In genomic region chr14:78232666-78233065, GRCh38 we compare ENCODE assay signal across 18 cellular contexts.
DNase-seq lines count a peak whose midpoint lies in the region; ATAC-seq, FAIRE-seq and TF ChIP-seq lines count a peak whose summit lies in the region.
"Had no signal": no experiment of that assay in that cellular context is flagged by ENCODE, and none has a peak within 500 bp of the region (broad histone marks: within the 10 kb centered on the region; RNA-seq: fewer than 3 reads in every experiment).

No MANE protein-coding gene starts in this region.

- H3K27ac ChIP-seq in H1 (ENCODE audit: low read depth, low read length): no peak overlapping the region
- H3K27ac ChIP-seq in SK-N-SH (ENCODE audit: low read depth in 2 of 2, low read length in 1 of 2): no peak overlapping the region
- H3K27ac ChIP-seq: BLaER1 treated with 17β-estradiol and CSF1 and Interleukin-3, amounts not matched to agents 10 nM and 100 nM had no signal

- H3K56ac ChIP-seq in H1 (replicated peaks; ENCODE audit: insufficient read length, low read depth, low read length): no peak overlapping the region

- H2BK5ac ChIP-seq in H1 (ENCODE audit: low read depth, low read length): no peak overlapping the region

- no peak for ATAC-seq in naive thymus-derived CD8-positive, alpha-beta T cell
- ATAC-seq: K562, T-helper 17 cell had no signal

- 0 out of 2 replicates have a peak overlapping the region, but pooled peaks have one; percentile 33 for H2BK15ac ChIP-seq in H1 (ENCODE audit: low read length)

- H2BK120ac ChIP-seq in H1 (replicated peaks; ENCODE audit: low read depth, low read length): no peak overlapping the region

- peaks cover 4 to 57% (median 13%) of the 10 kb centered on the region in 5 donors for H3K27me3 Mint-ChIP-seq in naive thymus-derived CD8-positive, alpha-beta T cell
- H3K27me3 Mint-ChIP-seq: T-helper 17 cell had no signal

- no peaks in the 10 kb centered on the region for H3K9me2 ChIP-seq in SK-N-SH

- H3K36me3 Mint-ChIP-seq in naive thymus-derived CD8-positive, alpha-beta T cell: no peaks in the 10 kb centered on the region
- H3K36me3 Mint-ChIP-seq: CD8-positive, alpha-beta memory T cell had no signal

- H3K23ac ChIP-seq in H1 (ENCODE audit: insufficient read length): no peak overlapping the region

- H3K27me3 ChIP-seq in H1 (replicated peaks in 1 of 4; ENCODE audit: control insufficient read depth in 3 of 4, extremely low read depth in 1 of 4, insufficient read depth in 3 of 4, low read length in 3 of 4): no peaks in the 10 kb centered on the region
- no peaks in the 10 kb centered on the region for H3K27me3 ChIP-seq in SK-N-SH (ENCODE audit: insufficient read depth)
- H3K27me3 ChIP-seq: BLaER1 treated with 17β-estradiol and CSF1 and Interleukin-3, amounts not matched to agents 10 nM and 100 nM had no signal

- H3K79me2 ChIP-seq in H1 (ENCODE audit: control insufficient read depth in 1 of 2, insufficient read depth in 2 of 2, low read length in 2 of 2) (no peaks in the 10 kb centered on the region), SK-N-SH (ENCODE audit: insufficient read depth) (no peaks in the 10 kb centered on the region)

- H4K91ac ChIP-seq in H1 (replicated peaks; ENCODE audit: insufficient read length, low read length): no peak overlapping the region

- H2AK5ac ChIP-seq in H1 (ENCODE audit: low read depth, low read length): no peak overlapping the region

- no peak for TF ChIP-seq CTCF in H1 (IDR thresholded peaks at IDR 0.05; ENCODE audit: control extremely low read depth in 1 of 3, insufficient read depth in 1 of 3, low read depth in 1 of 3, low read length in 3 of 3)
- TF ChIP-seq CTCF in SK-N-SH (IDR thresholded peaks at IDR 0.05): no peak

- no peak for FAIRE-seq in H1 (lab: Jason Lieb, UNC)
- FAIRE-seq: A204.1, GM12892, K562 had no signal

- H2AFZ ChIP-seq in H1 (ENCODE audit: low read length): no peak overlapping the region
- H2AFZ ChIP-seq in SK-N-SH (ENCODE audit: low read depth): no peak overlapping the region

- TF ChIP-seq EP300 in H1 (IDR thresholded peaks at IDR 0.05; ENCODE audit: borderline replicate concordance in 1 of 2, low read depth in 2 of 2, low read length in 2 of 2): no peak
- no peak for TF ChIP-seq EP300 in SK-N-SH (IDR thresholded peaks at IDR 0.05; ENCODE audit: borderline replicate concordance in 1 of 2, low read depth in 1 of 2, low read length in 1 of 2)

- H3K9me3 Mint-ChIP-seq in naive thymus-derived CD8-positive, alpha-beta T cell: peaks cover 0 to 1% (median 0%) of the 10 kb centered on the region in 9 donors

- H3K27ac Mint-ChIP-seq in naive thymus-derived CD8-positive, alpha-beta T cell: no peak overlapping the region
- H3K27ac Mint-ChIP-seq: T-helper 17 cell had no signal

- H3K4me1 Mint-ChIP-seq in naive thymus-derived CD8-positive, alpha-beta T cell: no peaks in the 10 kb centered on the region
- H3K4me1 Mint-ChIP-seq: CD8-positive, alpha-beta memory T cell; T-helper 17 cell had no signal

- H3K4me3 ChIP-seq in H1 (ENCODE audit: extremely low read depth in 1 of 4, insufficient read depth in 2 of 4, low read depth in 3 of 4, low read length in 4 of 4): no peak overlapping the region
- no peak overlapping the region for H3K4me3 ChIP-seq in SK-N-SH (ENCODE audit: low read depth in 2 of 2, low read length in 1 of 2)
- H3K4me3 ChIP-seq: BLaER1 treated with 17β-estradiol and CSF1 and Interleukin-3, amounts not matched to agents 10 nM and 100 nM; K562 had no signal

- H3K9ac ChIP-seq in H1 (replicated peaks in 1 of 4; ENCODE audit: extremely low read depth in 1 of 4, low read depth in 3 of 4, low read length in 3 of 4) (no peak overlapping the region), SK-N-SH (no peak overlapping the region)
- H3K9ac ChIP-seq: BLaER1 treated with 17β-estradiol and CSF1 and Interleukin-3, amounts not matched to agents 10 nM and 100 nM had no signal

- no peaks in the 10 kb centered on the region for H3K79me1 ChIP-seq in H1 (ENCODE audit: low read depth, low read length)

- H4K8ac ChIP-seq in H1 (ENCODE audit: extremely low read depth, insufficient read depth, low read length): no peak overlapping the region

- no peak for TF ChIP-seq POLR2A in H1 (IDR thresholded peaks at IDR 0.05; ENCODE audit: control extremely low read depth in 1 of 2, low read depth in 2 of 2, low read length in 2 of 2)

- no peaks in the 10 kb centered on the region for H4K20me1 ChIP-seq in H1 (replicated peaks in 1 of 2; ENCODE audit: control insufficient read depth in 1 of 2, insufficient read depth in 2 of 2, low read length in 2 of 2)
- no peaks in the 10 kb centered on the region for H4K20me1 ChIP-seq in SK-N-SH (ENCODE audit: insufficient read depth)

- H3K4me2 ChIP-seq in H1 (ENCODE audit: insufficient read depth in 1 of 2, low read depth in 2 of 2, low read length in 2 of 2) (no peak overlapping the region), SK-N-SH (no peak overlapping the region)
- H3K4me2 ChIP-seq: BLaER1 treated with 17β-estradiol and CSF1 and Interleukin-3, amounts not matched to agents 10 nM and 100 nM had no signal

- no peaks in the 10 kb centered on the region for H3F3A ChIP-seq in SK-N-SH (replicated peaks; ENCODE audit: insufficient read depth)

- POLR2A ChIA-PET in H1 (lab: Charles Lee; ENCODE audit: partially characterized antibody): no interaction called here
- POLR2A ChIA-PET in naive thymus-derived CD8-positive, alpha-beta T cell (lab: Charles Lee): no interaction called here
- POLR2A ChIA-PET in SK-N-SH (lab: Yijun Ruan, JAX): no interaction called here

- H3K14ac ChIP-seq in H1 (ENCODE audit: insufficient read length): no peak overlapping the region

- H4K5ac ChIP-seq in H1 (ENCODE audit: insufficient read length, low read depth, low read length): no peak overlapping the region

- H3K23me2 ChIP-seq in H1 (ENCODE audit: low read depth, low read length): no peaks in the 10 kb centered on the region

- CTCF ChIA-PET in H1 (lab: Charles Lee; ENCODE audit: partially characterized antibody): interaction anchor here (0.6 to 1.3 kb wide), 3 partner anchors 11 to 584 kb away, joined by 3 to 4 read pairs (median 3); no protein-coding TSS in a partner anchor
- CTCF ChIA-PET in SK-N-SH (lab: Yijun Ruan, JAX): no interaction called here

- 92% methylated on average over 1 of the region's 1 CpG; no CpG with 5 or more reads in 1 of the 2 experiments for WGBS in H1 (ENCODE audit: extremely low coverage in 1 of 2, insufficient coverage in 1 of 2, insufficient read length in 1 of 2, insufficient replicate concordance in 2 of 2, low coverage in 1 of 2, low lambda C conversion rate in 2 of 2, missing lambda C conversion rate in 1 of 2), 2 experiments
- WGBS in SK-N-SH (ENCODE audit: low lambda C conversion rate): 9% methylated on average over 1 of the region's 1 CpG

- no peak overlapping the region for H2BK20ac ChIP-seq in H1 (ENCODE audit: low read length)

- no peak overlapping the region for H3K4me3 Mint-ChIP-seq in naive thymus-derived CD8-positive, alpha-beta T cell
- H3K4me3 Mint-ChIP-seq: CD8-positive, alpha-beta memory T cell; T-helper 17 cell had no signal

- H3K4me1 ChIP-seq in H1 (replicated peaks in 1 of 4; ENCODE audit: control insufficient read depth in 3 of 4, insufficient read depth in 4 of 4, low read length in 3 of 4): no peaks in the 10 kb centered on the region; a peak in 2 of 7 replicates
- H3K4me1 ChIP-seq in SK-N-SH (ENCODE audit: control insufficient read depth in 1 of 2, insufficient read depth in 2 of 2, low read depth in 1 of 2, low read length in 1 of 2): no peaks in the 10 kb centered on the region

- H3K18ac ChIP-seq in H1 (ENCODE audit: extremely low read depth, low read length): no peak overlapping the region

- TF ChIP-seq RAD21 in H1 (IDR thresholded peaks at IDR 0.05 in 1 of 2, conservative IDR thresholded peaks at IDR 0.05 in 1 of 2; ENCODE audit: low read depth in 2 of 2, low read length in 2 of 2) (no peak), SK-N-SH (IDR thresholded peaks at IDR 0.05; ENCODE audit: low read length) (no peak)

- no peak overlapping the region for H2BK12ac ChIP-seq in H1 (ENCODE audit: low read depth, low read length)

- H3K36me3 ChIP-seq in H1 (ENCODE audit: control insufficient read depth in 2 of 4, insufficient read depth in 4 of 4, low read length in 3 of 4) (no peaks in the 10 kb centered on the region), SK-N-SH (replicated peaks in 1 of 2; ENCODE audit: control insufficient read depth in 1 of 2, insufficient read depth in 2 of 2, low read length in 1 of 2) (no peaks in the 10 kb centered on the region)
- H3K36me3 ChIP-seq: BLaER1 treated with 17β-estradiol and CSF1 and Interleukin-3, amounts not matched to agents 10 nM and 100 nM had no signal

- DNase-seq in NCI-H1436 (lab: John Stamatoyannopoulos, UW) (peak; percentile 53), NCI-H1436 treated with DMSO at 0.1 percent for 48 hours (lab: John Stamatoyannopoulos, UW) (no peak), COR-L47 (lab: John Stamatoyannopoulos, UW) (peak; percentile 53), NCI-H2227 treated with DMSO at 0.1 percent for 48 hours (lab: John Stamatoyannopoulos, UW) (peak; percentile 96), H1 (ENCODE audit: low read depth in 1 of 2, low spot score in 2 of 2) (no peak), SHP77 (lab: John Stamatoyannopoulos, UW) (no peak), SK-N-SH (no peak)
- no peak for DNase-seq in naive thymus-derived CD8-positive, alpha-beta T cell
- DNase-seq: CD8-positive, alpha-beta memory T cell; GOT3; MV-4-11; NCI-H2107; RPMI8226; T-helper 17 cell had no signal

- H3K4ac ChIP-seq in H1 (replicated peaks; ENCODE audit: insufficient read length, low read depth, low read length): no peak overlapping the region

- no peaks in the 10 kb centered on the region for H3K9me3 ChIP-seq in H1 (ENCODE audit: insufficient read depth in 2 of 2, low read depth in 1 of 2, low read length in 1 of 2)
- no peaks in the 10 kb centered on the region for H3K9me3 ChIP-seq in SK-N-SH
- H3K9me3 ChIP-seq: BLaER1 treated with 17β-estradiol and CSF1 and Interleukin-3, amounts not matched to agents 10 nM and 100 nM had no signal

TF ChIP-seq in H1, 55 proteins besides CTCF, POLR2A, EP300 and RAD21 (continues in another document):
- TF ChIP-seq CEBPB (IDR thresholded peaks at IDR 0.05; ENCODE audit: low read depth, low read length) (no peak), EGR1 (IDR thresholded peaks at IDR 0.05; ENCODE audit: borderline replicate concordance, low read depth, low read length) (no peak), SUZ12 (IDR thresholded peaks at IDR 0.05; ENCODE audit: low read length) (no peak), POLR2AphosphoS5 (IDR thresholded peaks at IDR 0.05; ENCODE audit: low read depth, low read length) (no peak), FOSL1 (IDR thresholded peaks at IDR 0.05; ENCODE audit: insufficient read depth, low read depth, low read length) (no peak), NRF1 (IDR thresholded peaks at IDR 0.05; ENCODE audit: low read depth, low read length) (no peak)

TF ChIP-seq in SK-N-SH, 30 proteins besides CTCF, POLR2A, EP300 and RAD21 (continues in another document):
- TF ChIP-seq TEAD4 (IDR thresholded peaks at IDR 0.05; ENCODE audit: borderline replicate concordance, insufficient read depth) (no peak), POLR2AphosphoS5 (IDR thresholded peaks at IDR 0.05; ENCODE audit: low read depth, low read length) (no peak)

Comparison
In these comparisons a context has a peak if more than half of its experiments do, and no peak if none do; other contexts are left out.
1. DNase-seq: peak in NCI-H1436 (single experiment), COR-L47 (single experiment) and NCI-H2227 treated with DMSO at 0.1 percent for 48 hours (single experiment); none in NCI-H1436 treated with DMSO at 0.1 percent for 48 hours (single experiment), H1 (0 of 2), naive thymus-derived CD8-positive, alpha-beta T cell (0 of 10), SHP77 (0 of 2) and SK-N-SH (single experiment).